Comparison of ENCODE assay signal across 21 cellular contexts in the genomic region with DNA sequence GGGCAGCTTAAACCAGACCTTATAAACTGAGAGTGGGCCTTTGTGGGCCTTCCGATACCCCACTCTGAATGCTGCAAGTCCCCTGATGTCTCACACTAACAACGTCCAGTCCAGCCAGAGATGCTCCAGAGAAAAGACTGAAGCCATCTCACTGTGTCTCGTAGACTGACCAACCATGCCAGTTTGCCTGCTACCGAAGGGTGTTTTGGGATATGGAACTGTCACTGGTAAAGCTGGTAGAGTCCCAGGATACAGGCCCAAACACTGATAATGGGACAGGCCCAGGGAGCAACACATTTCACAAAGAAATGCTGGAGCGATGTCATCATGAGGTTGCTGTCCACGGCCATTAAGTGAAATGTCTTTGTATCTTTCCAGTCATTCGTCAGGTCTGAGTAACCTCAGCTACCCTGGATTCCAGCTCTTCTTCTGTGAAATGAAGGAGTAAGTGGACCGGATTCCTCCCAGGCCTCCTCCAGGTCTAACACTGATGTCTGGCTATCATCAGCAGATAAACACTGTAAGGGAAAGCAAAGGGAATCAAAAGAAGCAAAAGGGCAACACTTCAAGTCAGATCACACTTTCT.
"Had no signal": no experiment of that assay in that cellular context is flagged by ENCODE, and none has a peak within 500 bp of the region (broad histone marks: within the 10 kb centered on the region; RNA-seq: fewer than 3 reads in every experiment).

No MANE protein-coding gene starts in this region.

- DNase-seq: Kasumi-1, MM.1S, NCI-H1092 treated with DMSO at 0.1 percent for 48 hours, NCI-H1436, NCI-H187, NCI-H2029, NCI-H2081 treated with DMSO at 0.1 percent for 48 hours, NCI-H2171, NCI-H226, NCI-H446, NCI-H510A, NCI-H524 treated with DMSO at 0.1 percent for 48 hours, NCI-H69, NCI-H774, Right ventricle myocardium superior, RPMI8226, SIG-M5 had no signal

- H3K27me3 ChIP-seq: SJSA1 had no signal

- H3K4me1 ChIP-seq: SJSA1 had no signal

- H3K9me3 ChIP-seq: SJSA1 had no signal

- ATAC-seq: K562 had no signal

- H3K36me3 ChIP-seq: SJSA1 had no signal

- H3K27ac ChIP-seq: HL-60, KMS-11, SJSA1 had no signal

- H3K9ac ChIP-seq: KMS-11 had no signal

- H3K4me2 ChIP-seq: KMS-11 had no signal

- H3K4me3 ChIP-seq: K562, SJSA1 had no signal
